32 cellular contexts compared by ENCODE assay signal in genomic region chr14:28744126-28744525, GRCh38. TPM values are rescaled to one million over a fixed set of nuclear protein-coding genes. Genes with fewer than 3 reads are reported as not detected.
DNase-seq lines count a peak whose midpoint lies in the region; ATAC-seq and TF ChIP-seq lines count a peak whose summit lies in the region.
"Had no signal": no experiment of that assay in that cellular context is flagged by ENCODE, and none has a peak within 500 bp of the region (broad histone marks: within the 10 kb centered on the region; RNA-seq: fewer than 3 reads in every experiment).

No MANE protein-coding gene starts in this region.

- CTCF ChIA-PET in mammary epithelial cell (lab: Charles Lee; ENCODE audit: low non-redundant PET) = no interaction called here

- H3K36me3 ChIP-seq in mammary epithelial cell (ENCODE audit: insufficient read depth, low read length) = no peaks in the 10 kb centered on the region
- H3K36me3 ChIP-seq: cardiac muscle cell, lower lobe of right lung, ovary had no signal

- no peaks in the 10 kb centered on the region for H3K9me3 ChIP-seq in mammary epithelial cell (replicated peaks; ENCODE audit: insufficient read depth, low read length)
- H3K9me3 ChIP-seq: lower lobe of right lung, mucosa of descending colon, ovary had no signal

- peak; percentile 62 for ATAC-seq in GM18511 (IDR thresholded peaks at IDR 0.05; ENCODE audit: unreplicated experiment)
- peak; percentile 57 for ATAC-seq in HG02759 (IDR thresholded peaks at IDR 0.05; ENCODE audit: unreplicated experiment)
- ATAC-seq in HG02973 (IDR thresholded peaks at IDR 0.05; ENCODE audit: unreplicated experiment) = no peak
- ATAC-seq: activated T-cell treated with anti-CD3 and anti-CD28 coated beads, Interleukin-2, amount 50 U/mL, for 72 hours; GM23338; lower lobe of right lung; mucosa of descending colon; right cardiac atrium had no signal

- H3K27me3 ChIP-seq in mammary epithelial cell (ENCODE audit: insufficient read depth, low read length) = no peaks in the 10 kb centered on the region
- H3K27me3 ChIP-seq: cardiac muscle cell had no signal

- no peak for TF ChIP-seq CTCF in mammary epithelial cell (conservative IDR thresholded peaks at IDR 0.05 in 1 of 2, IDR thresholded peaks at IDR 0.05 in 1 of 2; ENCODE audit: extremely low read depth in 1 of 2, insufficient read depth in 1 of 2, low read depth in 1 of 2, low read length in 2 of 2)

- dilution Hi-C loops in mammary epithelial cell (cut with HindIII; ENCODE audit: low sequenced_read_pairs) = no loop called here

- no TSS peak for BruUV-seq in mammary epithelial cell (replicated peaks; lab: Mats Ljungman, UMichigan)

- no peaks in the 10 kb centered on the region for H3K79me2 ChIP-seq in mammary epithelial cell (ENCODE audit: insufficient read depth, low read length)

- peak; percentile 74 for DNase-seq in LHCN-M2 (ENCODE audit: low read depth)
- peak; percentile 76 for DNase-seq in mammary epithelial cell
- DNase-seq in stimulated activated CD8-positive, alpha-beta memory T cell treated with anti-CD3 and anti-CD28 coated beads, Interleukin-4, amount 100 ng/mL, for 48 hours = no peak
- DNase-seq in Ammon's horn (ENCODE audit: low spot score) = no peak
- no peak for DNase-seq in NCI-H1436 (lab: John Stamatoyannopoulos, UW)
- DNase-seq: activated CD4-positive, alpha-beta T cell treated with anti-CD3 and anti-CD28 coated beads, Interleukin-2, amount 10 ng/mL, durations not matched to agents 7 days and 5 days; activated naive CD4-positive, alpha-beta T cell treated with anti-CD3 and anti-CD28 coated beads for 36 hours; activated T-cell treated with anti-CD3 and anti-CD28 coated beads, Interleukin-2, amount 50 U/mL, for 72 hours; amniotic stem cell; cortex of kidney; endodermal cell; KG1; lower lobe of right lung; mucosa of descending colon; NCI-H187; NCI-H526 treated with DMSO at 0.1 percent for 48 hours; nephron progenitor cell; ovary; right cardiac atrium; RPMI8226; stimulated activated CD4-positive, alpha-beta T cell treated with anti-CD3 and anti-CD28 coated beads, Interleukin-4, amount 100 ng/mL, for 4 hours; stimulated activated naive CD4-positive, alpha-beta T cell treated with Interleukin-2 at 50 U/mL for 16 hours; T-helper 2 cell had no signal

- no peak overlapping the region for H3K9ac ChIP-seq in mammary epithelial cell (ENCODE audit: insufficient read depth, low read length)

- intact Hi-C loops in mammary epithelial cell (cut with micrococcal nuclease) = loop anchor here (5.0 kb wide), 1 partner anchor 92 kb away; no protein-coding TSS in a partner anchor

- in situ Hi-C loops in mammary epithelial cell (cut with MboI; ENCODE audit: low sequenced_read_pairs in 2 of 2) = no loop called here

- H4K20me1 ChIP-seq in mammary epithelial cell (ENCODE audit: insufficient read depth, low read length) = no peaks in the 10 kb centered on the region

- H3K4me2 ChIP-seq in mammary epithelial cell (ENCODE audit: insufficient read depth, low read depth, low read length) = peak overlapping the region; percentile 34
- H3K4me2 ChIP-seq: GM23338 had no signal

- peak overlapping the region; percentile 43 for H3K27ac ChIP-seq in mammary epithelial cell (ENCODE audit: insufficient read depth, low read depth, low read length)
- H3K27ac ChIP-seq: cardiac muscle cell, lower lobe of right lung, ovary, SK-N-MC, VCaP had no signal

- H3K4me3 ChIP-seq in mammary epithelial cell (replicated peaks in 1 of 3; ENCODE audit: insufficient read depth in 1 of 3, low read depth in 2 of 3, low read length in 3 of 3) = no peak overlapping the region
- H3K4me3 ChIP-seq: cardiac muscle cell, GM23338, lower lobe of right lung, mucosa of descending colon, ovary, SK-N-MC had no signal

- H3K4me1 ChIP-seq in mammary epithelial cell (ENCODE audit: insufficient read depth, low read length) = peaks cover 19% of the 10 kb centered on the region
- H3K4me1 ChIP-seq: lower lobe of right lung had no signal

- no peak overlapping the region for H2AFZ ChIP-seq in mammary epithelial cell (ENCODE audit: low read depth, low read length)
- H2AFZ ChIP-seq: GM23338 had no signal

RNA-seq across cellular contexts. Expression of gene FOXG1, which starts 22.5 kb away (rescaled TPM):
- total RNA-seq in LHCN-M2 (2014; rRNA removed) = not detected in 2 replicates
- polyA plus RNA-seq in LHCN-M2 (2012) = not detected
- not detected for total RNA-seq in mammary epithelial cell
- not detected for polyA plus RNA-seq in mammary epithelial cell
- not detected for polyA minus RNA-seq in mammary epithelial cell
- total RNA-seq: activated CD4-positive, alpha-beta T cell treated with anti-CD3 and anti-CD28 coated beads, Interleukin-2, amount 10 ng/mL, durations not matched to agents 7 days and 5 days; activated naive CD4-positive, alpha-beta T cell treated with anti-CD3 and anti-CD28 coated beads for 36 hours; activated T-cell treated with anti-CD3 and anti-CD28 coated beads, Interleukin-2, amount 50 U/mL, for 72 hours; cardiac muscle cell; glomerular endothelial cell; lower lobe of right lung; mucosa of descending colon; right cardiac atrium had no signal
- polyA plus RNA-seq: BJ had no signal

Comparison
In these comparisons a context has a peak if more than half of its experiments do, and no peak if none do; other contexts are left out.
1. DNase-seq: peak in LHCN-M2 (single experiment) and mammary epithelial cell (single experiment); none in stimulated activated CD8-positive, alpha-beta memory T cell treated with anti-CD3 and anti-CD28 coated beads, Interleukin-4, amount 100 ng/mL, for 48 hours (single experiment), Ammon's horn (single experiment) and NCI-H1436 (single experiment).